In genomic region chr1:151762941-151763921, GRCh38 we compare ENCODE assay signal across 8 cellular contexts. TPM values are rescaled to one million over a fixed set of nuclear protein-coding genes. Genes with fewer than 3 reads are reported as not detected.
DNase-seq lines count a peak whose midpoint lies in the region; TF ChIP-seq lines count a peak whose summit lies in the region.

Gene MRPL9 (minus strand): TSS chr1:151763496. CDS start chr1:151763479, 17 bp downstream.

- H4K20me1 ChIP-seq in SK-N-SH (ENCODE audit: insufficient read depth): no peaks in the 10 kb centered on the region

- H3K36me3 Mint-ChIP-seq in activated naive CD4-positive, alpha-beta T cell treated with anti-CD3 and anti-CD28 coated beads, Interleukin-2, amount 10 ng/mL, durations not matched to agents 7 days and 5 days: peaks cover 30% of the 10 kb centered on the region

- CTCF ChIA-PET in SK-N-SH (lab: Yijun Ruan, JAX): interaction anchor here (0.8 to 2.0 kb wide), 12 partner anchors 14 to 214 kb away, joined by 3 to 7 read pairs (median 3); partner anchors contain the start of gene TDRKH
- CTCF ChIA-PET in activated naive CD4-positive, alpha-beta T cell treated with anti-CD3 and anti-CD28 coated beads, Interleukin-2, amount 10 ng/mL, durations not matched to agents 7 days and 5 days (lab: Charles Lee): interaction anchor here (0.9 to 1.3 kb wide), 5 partner anchors 27 to 238 kb away, joined by 3 to 6 read pairs (median 3); partner anchors contain the start of gene TDRKH

- peak within 1 kb of the TSS; percentile 99 for H2AFZ ChIP-seq in SK-N-SH (ENCODE audit: low read depth)

- H3K9ac ChIP-seq in SK-N-SH: peak within 1 kb of the TSS; percentile 91

- peak within 1 kb of the TSS; percentile 95 for H3K27ac Mint-ChIP-seq in activated naive CD4-positive, alpha-beta T cell treated with anti-CD3 and anti-CD28 coated beads, Interleukin-2, amount 10 ng/mL, durations not matched to agents 7 days and 5 days

- no peak; the same call in 1 of the 2 replicates for TF ChIP-seq RAD21 in SK-N-SH (IDR thresholded peaks at IDR 0.05; ENCODE audit: low read length)

- H3K79me2 ChIP-seq in SK-N-SH (ENCODE audit: insufficient read depth): peaks cover 18% of the 10 kb centered on the region

- peaks cover 6% of the 10 kb centered on the region for H3F3A ChIP-seq in SK-N-SH (replicated peaks; ENCODE audit: insufficient read depth)

- H3K4me2 ChIP-seq in SK-N-SH: peak within 1 kb of the TSS; percentile 90

- TF ChIP-seq CTCF in SK-N-SH (IDR thresholded peaks at IDR 0.05) (no peak), neutrophil (IDR thresholded peaks at IDR 0.05) (no peak), subcutaneous adipose tissue (IDR thresholded peaks at IDR 0.05; ENCODE audit: low read depth) (no peak)

- peak within 1 kb of the TSS; percentile 81 for H3K4me3 Mint-ChIP-seq in activated naive CD4-positive, alpha-beta T cell treated with anti-CD3 and anti-CD28 coated beads, Interleukin-2, amount 10 ng/mL, durations not matched to agents 7 days and 5 days

- H3K4me1 ChIP-seq in SK-N-SH (ENCODE audit: control insufficient read depth in 1 of 2, insufficient read depth in 2 of 2, low read depth in 1 of 2, low read length in 1 of 2): peaks cover 0 to 10% of the 10 kb centered on the region in 2 experiments; a peak in 2 of 4 replicates
- H3K4me1 ChIP-seq in neutrophil (ENCODE audit: control insufficient read depth in 1 of 2, insufficient read depth in 1 of 2, low read depth in 1 of 2, low read length in 1 of 2): peaks cover 13 to 17% of the 10 kb centered on the region in 2 experiments

- H3K4me1 Mint-ChIP-seq in activated naive CD4-positive, alpha-beta T cell treated with anti-CD3 and anti-CD28 coated beads, Interleukin-2, amount 10 ng/mL, durations not matched to agents 7 days and 5 days: peaks cover 45% of the 10 kb centered on the region

- H3K27me3 ChIP-seq in SK-N-SH (ENCODE audit: insufficient read depth) (no peaks in the 10 kb centered on the region), neutrophil (peaks cover 4% of the 10 kb centered on the region)

- H3K27me3 Mint-ChIP-seq in activated naive CD4-positive, alpha-beta T cell treated with anti-CD3 and anti-CD28 coated beads, Interleukin-2, amount 10 ng/mL, durations not matched to agents 7 days and 5 days: no peaks in the 10 kb centered on the region

- peaks cover 20 to 35% of the 10 kb centered on the region in 2 experiments for H3K36me3 ChIP-seq in SK-N-SH (replicated peaks in 1 of 2; ENCODE audit: control insufficient read depth in 1 of 2, insufficient read depth in 2 of 2, low read length in 1 of 2)
- H3K36me3 ChIP-seq in neutrophil: peaks cover 10% of the 10 kb centered on the region

- TF ChIP-seq EP300 in SK-N-SH (IDR thresholded peaks at IDR 0.05; ENCODE audit: borderline replicate concordance in 1 of 2, low read depth in 1 of 2, low read length in 1 of 2): no peak

- no peaks in the 10 kb centered on the region for H3K9me2 ChIP-seq in SK-N-SH

- in situ Hi-C loops in G401 (cut with HindIII; ENCODE audit: low sequenced_read_pairs): no loop called here

- no peaks in the 10 kb centered on the region for H3K9me3 Mint-ChIP-seq in activated naive CD4-positive, alpha-beta T cell treated with anti-CD3 and anti-CD28 coated beads, Interleukin-2, amount 10 ng/mL, durations not matched to agents 7 days and 5 days

- WGBS in SK-N-SH (ENCODE audit: low lambda C conversion rate): under 1% methylated on average over 28 of the region's 68 CpGs

- peak; percentile 89 for DNase-seq in G401 (ENCODE audit: low spot score)
- peak; percentile 81 for DNase-seq in HCEC 1CT
- DNase-seq in MV-4-11 (lab: John Stamatoyannopoulos, UW): peak; percentile 67
- peak; percentile 96 for DNase-seq in SK-N-SH
- DNase-seq in activated naive CD4-positive, alpha-beta T cell treated with anti-CD3 and anti-CD28 coated beads, Interleukin-2, amount 10 ng/mL, durations not matched to agents 7 days and 5 days: peak; percentile 90
- peak; percentile 91 for DNase-seq in germinal center (ENCODE audit: low spot score)

- POLR2A ChIA-PET in SK-N-SH (lab: Yijun Ruan, JAX): interaction anchor here (0.7 to 2.1 kb wide), 11 partner anchors 12 to 146 kb away, joined by 3 to 9 read pairs (median 4); partner anchors contain the start of genes TDRKH and THEM4

- H3K9me3 ChIP-seq in SK-N-SH (no peaks in the 10 kb centered on the region), neutrophil (no peaks in the 10 kb centered on the region)

- H3K4me3 ChIP-seq in SK-N-SH (ENCODE audit: low read depth in 2 of 2, low read length in 1 of 2) (peak within 1 kb of the TSS; percentile 79 to 91), neutrophil (ENCODE audit: low read depth in 1 of 2, low read length in 1 of 2) (peak within 1 kb of the TSS; percentile 63 to 67)

- peak within 1 kb of the TSS; percentile 72 to 93 for H3K27ac ChIP-seq in SK-N-SH (ENCODE audit: low read depth in 2 of 2, low read length in 1 of 2)
- H3K27ac ChIP-seq in neutrophil: peak within 1 kb of the TSS; percentile 71

TF ChIP-seq in SK-N-SH, 30 proteins besides CTCF, POLR2A, EP300 and RAD21 (continues in another document):
- TF ChIP-seq MXI1 (IDR thresholded peaks at IDR 0.05; ENCODE audit: low read depth, low read length): peak; percentile 73
- no peak for TF ChIP-seq REST (IDR thresholded peaks at IDR 0.05; ENCODE audit: low read depth, low read length)
- no peak for TF ChIP-seq MEF2A (IDR thresholded peaks at IDR 0.05; ENCODE audit: borderline replicate concordance, low read depth)
- no peak for TF ChIP-seq NFIC (IDR thresholded peaks at IDR 0.05; ENCODE audit: borderline replicate concordance)
- no peak for TF ChIP-seq FOXM1 (IDR thresholded peaks at IDR 0.05; ENCODE audit: low read depth)
- no peak for TF ChIP-seq ZBTB33 (IDR thresholded peaks at IDR 0.05; ENCODE audit: borderline replicate concordance, low read depth)
- peak; percentile 92 for TF ChIP-seq TAF1 (IDR thresholded peaks at IDR 0.05; ENCODE audit: borderline replicate concordance, low read depth, low read length)
- no peak for TF ChIP-seq TEAD4 (IDR thresholded peaks at IDR 0.05; ENCODE audit: borderline replicate concordance, insufficient read depth)
- peak; percentile 34; the same call in 1 of the 2 replicates for TF ChIP-seq ELF1 (IDR thresholded peaks at IDR 0.05)
- peak; percentile 54 for TF ChIP-seq CHD2 (IDR thresholded peaks at IDR 0.05; ENCODE audit: low read length, partially characterized antibody)
- no peak for TF ChIP-seq NRF1 (IDR thresholded peaks at IDR 0.05; ENCODE audit: low read depth, low read length)
- TF ChIP-seq IRF3 (IDR thresholded peaks at IDR 0.05; ENCODE audit: low read depth, low read length): no peak
- 0 out of 2 replicates have a peak, but pooled peaks have one; percentile 39 for TF ChIP-seq TCF12 (IDR thresholded peaks at IDR 0.05)
- no peak for TF ChIP-seq EZH2phosphoT487 (IDR thresholded peaks at IDR 0.05; ENCODE audit: borderline replicate concordance, low read depth)

RNA-seq across cellular contexts. Expression of gene MRPL9, which starts in this region (rescaled TPM):
- total RNA-seq in G401 (2014; rRNA removed; shearing (Covaris generic)): 173 and 199 TPM in 2 replicates
- 76.2 and 87.5 TPM in 2 replicates for polyA plus RNA-seq in SK-N-SH (2012; rRNA removed)
- polyA plus RNA-seq in SK-N-SH (2012; cell fraction: cytosol; rRNA removed): 79.0 and 80.5 TPM in 2 replicates
- polyA plus RNA-seq in SK-N-SH (2012; cell fraction: nucleus; rRNA removed): 62.5 and 85.0 TPM in 2 replicates
- 10 to 100 TPM; 52.7 to 75.7 (median 57.8) TPM for total RNA-seq in subcutaneous adipose tissue

Comparison
In these comparisons a context has a peak if more than half of its experiments do, and no peak if none do; other contexts are left out.
1. Peak in every context shown above with its lines: DNase-seq, H3K4me3 ChIP-seq and H3K27ac ChIP-seq.